ENCODE assay signal across 10 cellular contexts in genomic region chr9:111356567-111357244, GRCh38. TPM values are rescaled to one million over a fixed set of nuclear protein-coding genes. Genes with fewer than 3 reads are reported as not detected.
A peak's percentile ranks its signal among the peaks of the same experiment; 100 is the strongest.
DNase-seq lines count a peak whose midpoint lies in the region; ATAC-seq, FAIRE-seq and TF ChIP-seq lines count a peak whose summit lies in the region.
"Had no signal": no experiment of that assay in that cellular context is flagged by ENCODE, and none has a peak within 500 bp of the region (broad histone marks: within the 10 kb centered on the region; RNA-seq: fewer than 3 reads in every experiment).

No MANE protein-coding gene starts in this region.

- H3K9me3 ChIP-seq in astrocyte (ENCODE audit: insufficient read depth, low read depth, low read length): no peaks in the 10 kb centered on the region
- H3K9me3 ChIP-seq: BLaER1 treated with 17β-estradiol and CSF1 and Interleukin-3, amounts not matched to agents 10 nM and 100 nM had no signal

- H3K27me3 Mint-ChIP-seq in activated T-cell treated with anti-CD3 and anti-CD28 coated beads, Interleukin-2, amount 50 U/mL, for 72 hours (ENCODE audit: low read depth): no peaks in the 10 kb centered on the region
- no peaks in the 10 kb centered on the region for H3K27me3 Mint-ChIP-seq in astrocyte (ENCODE audit: low read depth, unreplicated experiment)

- H2AFZ ChIP-seq in astrocyte (ENCODE audit: low read depth, low read length): peak overlapping the region; percentile 29

- ATAC-seq in activated T-cell treated with anti-CD3 and anti-CD28 coated beads, Interleukin-2, amount 50 U/mL, for 72 hours (replicated peaks in 1 of 2): peak; percentile 64 to 79
- no peak for ATAC-seq in GM19455 (IDR thresholded peaks at IDR 0.05; ENCODE audit: unreplicated experiment)
- ATAC-seq in GM19035 (IDR thresholded peaks at IDR 0.05; ENCODE audit: unreplicated experiment): no peak

- no peak for TF ChIP-seq CTCF in astrocyte (IDR thresholded peaks at IDR 0.05; ENCODE audit: insufficient read depth, low read depth, low read length)

- H3K4me2 ChIP-seq in astrocyte (ENCODE audit: low read length): peak overlapping the region; percentile 85
- H3K4me2 ChIP-seq: BLaER1 treated with 17β-estradiol and CSF1 and Interleukin-3, amounts not matched to agents 10 nM and 100 nM had no signal

- H3K36me3 Mint-ChIP-seq in activated T-cell treated with anti-CD3 and anti-CD28 coated beads, Interleukin-2, amount 50 U/mL, for 72 hours (ENCODE audit: insufficient read depth in 2 of 2): no peaks in the 10 kb centered on the region
- peaks cover 5% of the 10 kb centered on the region for H3K36me3 Mint-ChIP-seq in astrocyte (ENCODE audit: low read depth, unreplicated experiment)

- H3K4me1 Mint-ChIP-seq in activated T-cell treated with anti-CD3 and anti-CD28 coated beads, Interleukin-2, amount 50 U/mL, for 72 hours (ENCODE audit: low read depth): peaks cover 15% of the 10 kb centered on the region
- peaks cover 18% of the 10 kb centered on the region for H3K4me1 Mint-ChIP-seq in astrocyte (ENCODE audit: low read depth, unreplicated experiment)

- H3K9me3 Mint-ChIP-seq in activated T-cell treated with anti-CD3 and anti-CD28 coated beads, Interleukin-2, amount 50 U/mL, for 72 hours: no peaks in the 10 kb centered on the region
- no peaks in the 10 kb centered on the region for H3K9me3 Mint-ChIP-seq in astrocyte (ENCODE audit: unreplicated experiment)

- H3K27ac ChIP-seq in astrocyte (ENCODE audit: low read depth, low read length): peak overlapping the region; percentile 78
- H3K27ac ChIP-seq: BLaER1 treated with 17β-estradiol and CSF1 and Interleukin-3, amounts not matched to agents 10 nM and 100 nM had no signal

- H4K20me1 ChIP-seq in astrocyte (ENCODE audit: insufficient read depth, low read length): no peaks in the 10 kb centered on the region
- H4K20me1 ChIP-seq: BLaER1 treated with 17β-estradiol and CSF1 and Interleukin-3, amounts not matched to agents 10 nM and 100 nM had no signal

- H3K4me3 ChIP-seq in astrocyte (ENCODE audit: insufficient read depth, low read depth, low read length): peak overlapping the region; percentile 45
- H3K4me3 ChIP-seq: BLaER1 treated with 17β-estradiol and CSF1 and Interleukin-3, amounts not matched to agents 10 nM and 100 nM had no signal

- no peak for DNase-seq in activated T-cell treated with anti-CD3 and anti-CD28 coated beads, Interleukin-2, amount 50 U/mL, for 72 hours
- no peak for DNase-seq in activated T-cell treated with anti-CD3 and anti-CD28 coated beads, Interleukin-2, amount 50 U/mL, for 48 hours
- DNase-seq in astrocyte (ENCODE audit: low read depth): peak; percentile 91
- DNase-seq in iris pigment epithelial cell (ENCODE audit: low read depth): peak; percentile 89
- DNase-seq in urothelium cell line (ENCODE audit: low spot score): peak; percentile 77
- DNase-seq in globus pallidus (ENCODE audit: low spot score): no peak

- peak overlapping the region; percentile 66 for H3K9ac ChIP-seq in astrocyte (ENCODE audit: low read length)
- H3K9ac ChIP-seq: BLaER1 treated with 17β-estradiol and CSF1 and Interleukin-3, amounts not matched to agents 10 nM and 100 nM had no signal

- H3K27me3 ChIP-seq in astrocyte (ENCODE audit: insufficient read depth, low read length): no peaks in the 10 kb centered on the region
- H3K27me3 ChIP-seq: BLaER1 treated with 17β-estradiol and CSF1 and Interleukin-3, amounts not matched to agents 10 nM and 100 nM had no signal

- H3K79me2 ChIP-seq in astrocyte (ENCODE audit: insufficient read depth, low read length): no peaks in the 10 kb centered on the region

- H3K27ac Mint-ChIP-seq in activated T-cell treated with anti-CD3 and anti-CD28 coated beads, Interleukin-2, amount 50 U/mL, for 72 hours: peak overlapping the region; percentile 79
- H3K27ac Mint-ChIP-seq in astrocyte (ENCODE audit: unreplicated experiment): peak overlapping the region; percentile 94

- peaks cover 11% of the 10 kb centered on the region for H3K36me3 ChIP-seq in astrocyte (ENCODE audit: insufficient read depth, low read length)

- H3K4me3 Mint-ChIP-seq in activated T-cell treated with anti-CD3 and anti-CD28 coated beads, Interleukin-2, amount 50 U/mL, for 72 hours: peak overlapping the region in 1 of 2 donors; percentile 36
- H3K4me3 Mint-ChIP-seq in astrocyte (ENCODE audit: unreplicated experiment): no peak overlapping the region
- H3K4me3 Mint-ChIP-seq: neural crest cell had no signal

- FAIRE-seq in astrocyte (lab: Jason Lieb, UNC): peak; percentile 45
- FAIRE-seq in urothelium cell line (lab: Jason Lieb, UNC): no peak

- H3K4me1 ChIP-seq in astrocyte (ENCODE audit: insufficient read depth, low read length): peaks cover 2% of the 10 kb centered on the region
- H3K4me1 ChIP-seq: BLaER1 treated with 17β-estradiol and CSF1 and Interleukin-3, amounts not matched to agents 10 nM and 100 nM had no signal

RNA-seq across cellular contexts. Expression of gene OR2K2, which starts 26.7 kb away (rescaled TPM):
- total RNA-seq in activated T-cell treated with anti-CD3 and anti-CD28 coated beads, Interleukin-2, amount 50 U/mL, for 72 hours: not detected
- total RNA-seq in astrocyte: not detected in 2 replicates
- total RNA-seq: neural crest cell had no signal

Comparison
In these comparisons a context has a peak if more than half of its experiments do, and no peak if none do; other contexts are left out.
1. ATAC-seq: peak in activated T-cell treated with anti-CD3 and anti-CD28 coated beads, Interleukin-2, amount 50 U/mL, for 72 hours (2 of 2); none in GM19455 (single experiment) and GM19035 (single experiment).
2. DNase-seq: peak in astrocyte (single experiment), iris pigment epithelial cell (single experiment) and urothelium cell line (single experiment); none in activated T-cell treated with anti-CD3 and anti-CD28 coated beads, Interleukin-2, amount 50 U/mL, for 72 hours (0 of 2), activated T-cell treated with anti-CD3 and anti-CD28 coated beads, Interleukin-2, amount 50 U/mL, for 48 hours (0 of 2) and globus pallidus (single experiment).